Comparison of ENCODE assay signal across 20 cellular contexts in genomic region chr11:46499821-46500220, GRCh38.
DNase-seq lines count a peak whose midpoint lies in the region; ATAC-seq and TF ChIP-seq lines count a peak whose summit lies in the region.
"Had no signal": no experiment of that assay in that cellular context is flagged by ENCODE, and none has a peak within 500 bp of the region (broad histone marks: within the 10 kb centered on the region; RNA-seq: fewer than 3 reads in every experiment).

No MANE protein-coding gene starts in this region.

- no peak for ATAC-seq in HG03460 (IDR thresholded peaks at IDR 0.05; ENCODE audit: unreplicated experiment)
- ATAC-seq: A549, GM12878 had no signal

- no peak overlapping the region for H2AFZ ChIP-seq in mammary epithelial cell (ENCODE audit: low read depth, low read length)

- H3K4me1 Mint-ChIP-seq in MCF 10A (ENCODE audit: insufficient read depth, unreplicated experiment): no peaks in the 10 kb centered on the region
- H3K4me1 Mint-ChIP-seq in endodermal cell: peaks cover 20% of the 10 kb centered on the region
- H3K4me1 Mint-ChIP-seq: CD14-positive monocyte had no signal

- H3K27ac ChIP-seq in mammary epithelial cell (ENCODE audit: insufficient read depth, low read depth, low read length) (no peak overlapping the region), endodermal cell (ENCODE audit: low read depth, low read length) (no peak overlapping the region), colonic mucosa (no peak overlapping the region)
- H3K27ac ChIP-seq: 22Rv1, A549, BLaER1 had no signal

- POLR2A ChIA-PET in MCF 10A (lab: Yijun Ruan, JAX): no interaction called here

- H3K4me3 ChIP-seq in mammary epithelial cell (replicated peaks in 1 of 3; ENCODE audit: insufficient read depth in 1 of 3, low read depth in 2 of 3, low read length in 3 of 3) (no peak overlapping the region), endodermal cell (ENCODE audit: low read length) (no peak overlapping the region), colonic mucosa (no peak overlapping the region)
- H3K4me3 ChIP-seq: A549, BLaER1, GM12878 had no signal

- dilution Hi-C loops in mammary epithelial cell (cut with HindIII; ENCODE audit: low sequenced_read_pairs): no loop called here

- H3K36me3 ChIP-seq in mammary epithelial cell (ENCODE audit: insufficient read depth, low read length): no peaks in the 10 kb centered on the region
- H3K36me3 ChIP-seq in endodermal cell (ENCODE audit: control insufficient read depth, insufficient read depth, low read length): peaks cover 63% of the 10 kb centered on the region
- H3K36me3 ChIP-seq in colonic mucosa: no peaks in the 10 kb centered on the region

- no peak overlapping the region for H3K9ac ChIP-seq in mammary epithelial cell (ENCODE audit: insufficient read depth, low read length)
- no peak overlapping the region for H3K9ac ChIP-seq in endodermal cell (ENCODE audit: extremely low read depth, low read length, poor library complexity, severe bottlenecking)
- no peak overlapping the region for H3K9ac ChIP-seq in colonic mucosa (ENCODE audit: low read depth in 2 of 2, low read length in 2 of 2)
- H3K9ac ChIP-seq: BLaER1 had no signal

- H3K36me3 Mint-ChIP-seq in MCF 10A (ENCODE audit: insufficient read depth, unreplicated experiment): peaks cover 22% of the 10 kb centered on the region
- peaks cover 35% of the 10 kb centered on the region for H3K36me3 Mint-ChIP-seq in endodermal cell (ENCODE audit: low read depth)

- H3K79me2 ChIP-seq in mammary epithelial cell (ENCODE audit: insufficient read depth, low read length): no peaks in the 10 kb centered on the region

- H3K27ac Mint-ChIP-seq in MCF 10A (ENCODE audit: low read depth, unreplicated experiment): peak overlapping the region; percentile 33
- H3K27ac Mint-ChIP-seq in endodermal cell: peak overlapping the region; percentile 2
- H3K27ac Mint-ChIP-seq: CD14-positive monocyte, H9, IgD-negative memory B cell had no signal

- no peaks in the 10 kb centered on the region for H3K9me3 Mint-ChIP-seq in MCF 10A (ENCODE audit: unreplicated experiment)
- no peaks in the 10 kb centered on the region for H3K9me3 Mint-ChIP-seq in endodermal cell
- H3K9me3 Mint-ChIP-seq: CD14-positive monocyte; CD8-positive, alpha-beta memory T cell; H9; IgD-negative memory B cell had no signal

- H4K20me1 ChIP-seq in mammary epithelial cell (ENCODE audit: insufficient read depth, low read length): no peaks in the 10 kb centered on the region

- in situ Hi-C loops in mammary epithelial cell (cut with MboI; ENCODE audit: low sequenced_read_pairs in 2 of 2): no loop called here

- TF ChIP-seq CTCF in MCF 10A (IDR thresholded peaks at IDR 0.05; ENCODE audit: unreplicated experiment) (no peak), mammary epithelial cell (conservative IDR thresholded peaks at IDR 0.05 in 1 of 2, IDR thresholded peaks at IDR 0.05 in 1 of 2; ENCODE audit: extremely low read depth in 1 of 2, insufficient read depth in 1 of 2, low read depth in 1 of 2, low read length in 2 of 2) (no peak), endodermal cell (conservative IDR thresholded peaks at IDR 0.05) (no peak), colonic mucosa (IDR thresholded peaks at IDR 0.05) (no peak)

- no peak overlapping the region for H3K4me3 Mint-ChIP-seq in MCF 10A (ENCODE audit: unreplicated experiment)
- H3K4me3 Mint-ChIP-seq in endodermal cell: no peak overlapping the region
- H3K4me3 Mint-ChIP-seq: CD14-positive monocyte; CD8-positive, alpha-beta memory T cell; H9; IgD-negative memory B cell had no signal

- no peaks in the 10 kb centered on the region for H3K27me3 ChIP-seq in mammary epithelial cell (ENCODE audit: insufficient read depth, low read length)
- no peaks in the 10 kb centered on the region for H3K27me3 ChIP-seq in endodermal cell (ENCODE audit: control insufficient read depth, insufficient read depth, low read length, poor library complexity, severe bottlenecking)
- H3K27me3 ChIP-seq in colonic mucosa: no peaks in the 10 kb centered on the region
- H3K27me3 ChIP-seq: BLaER1 had no signal

- no peak for DNase-seq in MCF 10A (ENCODE audit: unreplicated experiment)
- no peak for DNase-seq in mammary epithelial cell
- peak; percentile 47 for DNase-seq in NCI-H82 treated with DMSO at 0.1 percent for 48 hours (lab: John Stamatoyannopoulos, UW; ENCODE audit: unreplicated experiment)
- peak; percentile 57 for DNase-seq in endodermal cell
- DNase-seq in kidney tubule cell (ENCODE audit: low spot score): no peak
- DNase-seq in colonic mucosa: no peak
- DNase-seq: CD8-positive, alpha-beta memory T cell; COR-L47; DMS 273 treated with DMSO at 0.1 percent for 48 hours; DMS53; DND-41; EL; H9 had no signal

- WGBS in mammary epithelial cell (ENCODE audit: low coverage, missing lambda C conversion rate): 93% methylated on average over 5 of the region's 5 CpGs
- WGBS in endodermal cell (ENCODE audit: insufficient coverage in 1 of 2, insufficient read length in 1 of 2), 2 experiments: 68 to 100% methylated on average over 2 to 5 of the region's 5 CpGs

- H3K27me3 Mint-ChIP-seq in MCF 10A (ENCODE audit: insufficient read depth, unreplicated experiment) (no peaks in the 10 kb centered on the region), endodermal cell (ENCODE audit: insufficient read depth) (no peaks in the 10 kb centered on the region)
- H3K27me3 Mint-ChIP-seq: CD8-positive, alpha-beta memory T cell; IgD-negative memory B cell had no signal

- BruUV-seq in MCF 10A (replicated peaks; lab: Mats Ljungman, UMichigan): no TSS peak
- no TSS peak for BruUV-seq in mammary epithelial cell (replicated peaks; lab: Mats Ljungman, UMichigan)

- CTCF ChIA-PET in MCF 10A (lab: Yijun Ruan, JAX): interaction anchor here (1.5 to 3.9 kb wide), 3 partner anchors 10 to 110 kb away, joined by 4 to 24 read pairs (median 5); no protein-coding TSS in a partner anchor
- CTCF ChIA-PET in mammary epithelial cell (lab: Charles Lee; ENCODE audit: low non-redundant PET): no interaction called here

- H3K4me1 ChIP-seq in mammary epithelial cell (ENCODE audit: insufficient read depth, low read length): peaks cover 6% of the 10 kb centered on the region
- peaks cover 12% of the 10 kb centered on the region for H3K4me1 ChIP-seq in endodermal cell (ENCODE audit: control insufficient read depth, insufficient read depth, low read length)
- H3K4me1 ChIP-seq in colonic mucosa: no peaks in the 10 kb centered on the region
- H3K4me1 ChIP-seq: BLaER1 had no signal

- H3K4me2 ChIP-seq in mammary epithelial cell (ENCODE audit: insufficient read depth, low read depth, low read length): no peak overlapping the region
- H3K4me2 ChIP-seq: A549, BLaER1 had no signal

- intact Hi-C loops in MCF 10A (cut with micrococcal nuclease): no loop called here
- intact Hi-C loops in mammary epithelial cell (cut with micrococcal nuclease): no loop called here
- intact Hi-C loops in colonic mucosa (cut with DNase I): no loop called here

- no peaks in the 10 kb centered on the region for H3K9me3 ChIP-seq in mammary epithelial cell (replicated peaks; ENCODE audit: insufficient read depth, low read length)
- peaks cover 20% of the 10 kb centered on the region for H3K9me3 ChIP-seq in endodermal cell (ENCODE audit: control insufficient read depth, low read length)
- no peaks in the 10 kb centered on the region for H3K9me3 ChIP-seq in colonic mucosa
- H3K9me3 ChIP-seq: A549, BLaER1 had no signal

Comparison
In these comparisons a context has a peak if more than half of its experiments do, and no peak if none do; other contexts are left out.
1. DNase-seq: peak in NCI-H82 treated with DMSO at 0.1 percent for 48 hours (single experiment) and endodermal cell (single experiment); none in MCF 10A (single experiment), mammary epithelial cell (single experiment), kidney tubule cell (single experiment) and colonic mucosa (single experiment).